1 cellular context compared by ENCODE assay signal in genomic region chr7:26212921-26213718, GRCh38.
TF ChIP-seq lines count a peak whose summit lies in the region.

No MANE protein-coding gene starts in this region.

TF ChIP-seq in WTC11, 78 proteins besides CTCF, POLR2A, EP300 and RAD21 (continued from another document):
- TF ChIP-seq STAT6 (CRISPR knock-in tag; conservative IDR thresholded peaks at IDR 0.05; ENCODE audit: low read depth) (no peak), ZNF416 (CRISPR knock-in tag; IDR thresholded peaks at IDR 0.05) (0 out of 2 replicates have a peak, but pooled peaks have one; percentile 19), ATF6 (CRISPR knock-in tag; IDR thresholded peaks at IDR 0.05) (no peak), ERG (CRISPR knock-in tag; IDR thresholded peaks at IDR 0.05) (peak; percentile 50; the same call in 1 of the 2 replicates), IRF1 (CRISPR knock-in tag; IDR thresholded peaks at IDR 0.05) (no peak), RELA (CRISPR knock-in tag; IDR thresholded peaks at IDR 0.05; ENCODE audit: borderline replicate concordance) (no peak), PRDM15 (CRISPR knock-in tag; IDR thresholded peaks at IDR 0.05) (no peak), MXD4 (CRISPR knock-in tag; IDR thresholded peaks at IDR 0.05; ENCODE audit: borderline replicate concordance) (no peak), EMX1 (CRISPR knock-in tag; IDR thresholded peaks at IDR 0.05) (0 out of 2 replicates have a peak, but pooled peaks have one; percentile 32), ZNF219 (CRISPR knock-in tag; IDR thresholded peaks at IDR 0.05; ENCODE audit: borderline replicate concordance) (no peak), PRRX2 (CRISPR knock-in tag; IDR thresholded peaks at IDR 0.05) (peak; percentile 57), ZBTB43 (CRISPR knock-in tag; IDR thresholded peaks at IDR 0.05) (no peak), HMGXB4 (CRISPR knock-in tag; IDR thresholded peaks at IDR 0.05) (no peak), ZNF671 (CRISPR knock-in tag; IDR thresholded peaks at IDR 0.05) (0 out of 2 replicates have a peak, but pooled peaks have one; percentile 43), CREB1 (CRISPR knock-in tag; IDR thresholded peaks at IDR 0.05) (no peak), E2F5 (CRISPR knock-in tag; IDR thresholded peaks at IDR 0.05) (no peak), AR (CRISPR knock-in tag; IDR thresholded peaks at IDR 0.05) (peak; percentile 89; the same call in 1 of the 2 replicates), ZNF423 (CRISPR knock-in tag; IDR thresholded peaks at IDR 0.05) (no peak), ATF3 (CRISPR knock-in tag; conservative IDR thresholded peaks at IDR 0.05) (no peak), KAT7 (CRISPR knock-in tag; IDR thresholded peaks at IDR 0.05; ENCODE audit: borderline replicate concordance) (no peak), SMAD4 (CRISPR knock-in tag; IDR thresholded peaks at IDR 0.05) (no peak), CDX4 (CRISPR knock-in tag; IDR thresholded peaks at IDR 0.05; ENCODE audit: borderline replicate concordance) (no peak), ZNF425 (CRISPR knock-in tag; conservative IDR thresholded peaks at IDR 0.05) (peak; percentile 77; the same call in 1 of the 2 replicates), ZNF138 (CRISPR knock-in tag; conservative IDR thresholded peaks at IDR 0.05) (no peak), ATF2 (CRISPR knock-in tag; IDR thresholded peaks at IDR 0.05; ENCODE audit: borderline replicate concordance, low read depth) (no peak), SOX15 (CRISPR knock-in tag; IDR thresholded peaks at IDR 0.05) (no peak), FOXK1 (CRISPR knock-in tag; IDR thresholded peaks at IDR 0.05) (no peak)
TF ChIP-seq in WTC11: peak in this region for 8.
